In the genomic region with DNA sequence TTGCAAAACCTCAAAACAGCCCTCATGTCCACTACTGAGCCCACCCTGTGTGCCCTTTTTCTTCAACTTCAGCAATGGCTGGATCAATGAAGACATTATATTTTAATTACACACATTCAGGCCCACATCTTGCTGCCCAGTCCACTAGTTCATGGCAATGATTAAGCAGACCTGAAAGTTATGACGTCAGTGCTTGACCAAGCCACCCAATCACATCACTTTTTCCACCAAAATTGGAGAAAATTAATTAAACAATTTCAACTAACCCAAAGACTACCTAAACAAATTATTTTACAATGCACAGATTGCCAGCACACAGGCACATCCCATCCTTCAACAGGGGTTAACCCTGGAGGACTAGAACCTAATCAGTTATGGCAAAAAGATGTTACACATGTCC, we compare ENCODE assay signal across 29 cellular contexts.
DNase-seq lines count a peak whose midpoint lies in the region; ATAC-seq, FAIRE-seq and TF ChIP-seq lines count a peak whose summit lies in the region.
"Had no signal": no experiment of that assay in that cellular context is flagged by ENCODE, and none has a peak within 500 bp of the region (broad histone marks: within the 10 kb centered on the region; RNA-seq: fewer than 3 reads in every experiment).

No MANE protein-coding gene starts in this region.

- intact Hi-C loops in HepG2 (cut with micrococcal nuclease; ENCODE audit: unreplicated experiment), result no loop called here
- intact Hi-C loops in right lobe of liver (cut with DNase I), result no loop called here

- ATAC-seq in HepG2 (no peak), right lobe of liver (no peak)
- ATAC-seq: A549; CD8-positive, alpha-beta T cell had no signal

- no peaks in the 10 kb centered on the region for H3K9me3 ChIP-seq in HepG2 (ENCODE audit: low read length)
- H3K9me3 ChIP-seq in right lobe of liver, result no peaks in the 10 kb centered on the region
- H3K9me3 ChIP-seq: A549; BE2C; BLaER1; BLaER1 treated with 17β-estradiol and CSF1 and Interleukin-3, amounts not matched to agents 10 nM and 100 nM; Caco-2 had no signal

- 0% methylated on average over 1 of the region's 1 CpG for WGBS in HepG2 (ENCODE audit: low lambda C conversion rate)
- WGBS in right lobe of liver (ENCODE audit: insufficient coverage, low coverage, low lambda C conversion rate, missing lambda C conversion rate), result no CpG with 5 or more reads among the region's 1 CpG

- H3K27me3 ChIP-seq in HepG2 (ENCODE audit: control insufficient read depth in 1 of 2, insufficient read depth in 2 of 2, low read length in 2 of 2) (no peaks in the 10 kb centered on the region), right lobe of liver (no peaks in the 10 kb centered on the region)
- H3K27me3 ChIP-seq: BE2C; BLaER1; BLaER1 treated with 17β-estradiol and CSF1 and Interleukin-3, amounts not matched to agents 10 nM and 100 nM had no signal

- no peak overlapping the region for H2AFZ ChIP-seq in HepG2 (ENCODE audit: low read length)

- H3K36me3 ChIP-seq in HepG2 (replicated peaks in 1 of 2; ENCODE audit: control insufficient read depth in 1 of 2, insufficient read depth in 2 of 2, low read length in 2 of 2) (no peaks in the 10 kb centered on the region), right lobe of liver (no peaks in the 10 kb centered on the region)
- H3K36me3 ChIP-seq: BE2C; BLaER1; BLaER1 treated with 17β-estradiol and CSF1 and Interleukin-3, amounts not matched to agents 10 nM and 100 nM had no signal

- no peak overlapping the region for H3K4me2 ChIP-seq in HepG2 (ENCODE audit: low read depth, low read length)
- H3K4me2 ChIP-seq: A549; BLaER1; BLaER1 treated with 17β-estradiol and CSF1 and Interleukin-3, amounts not matched to agents 10 nM and 100 nM had no signal

- H3K4me1 ChIP-seq in HepG2 (ENCODE audit: insufficient read depth, low read length) (no peaks in the 10 kb centered on the region), right lobe of liver (no peaks in the 10 kb centered on the region)
- H3K4me1 ChIP-seq: A549; BE2C; BLaER1; BLaER1 treated with 17β-estradiol and CSF1 and Interleukin-3, amounts not matched to agents 10 nM and 100 nM; Caco-2 had no signal

- DNase-seq in HepG2 (ENCODE audit: low spot score), result no peak
- DNase-seq in right lobe of liver, result no peak
- DNase-seq: 8988T; ACHN; AML-193; BE2C; C1 segment of cervical spinal cord; Caco-2; Calu3; CD4-positive, alpha-beta memory T cell; CD4-positive, alpha-beta T cell; CD4-positive, CD25-positive, alpha-beta regulatory T cell; CD8-positive, alpha-beta memory T cell; CD8-positive, alpha-beta T cell; COR-L47; DMS 273 treated with DMSO at 0.1 percent for 48 hours; DMS153; DMS53; DMS79; DMS79 treated with DMSO at 0.1 percent for 48 hours; DND-41; EL had no signal

- CTCF ChIA-PET in HepG2 (lab: Yijun Ruan, JAX; ENCODE audit: low intra/inter-chr PET ratio, low total read pairs), result no interaction called here

- TF ChIP-seq POLR2A in HepG2 (IDR thresholded peaks at IDR 0.05; ENCODE audit: insufficient read depth in 1 of 2, low read depth in 2 of 2, low read length in 2 of 2) (no peak), right lobe of liver (IDR thresholded peaks at IDR 0.05) (no peak)

- POLR2A ChIA-PET in HepG2 (lab: Yijun Ruan, JAX), result no interaction called here

- TF ChIP-seq RAD21 in HepG2 (CRISPR knock-in tag; IDR thresholded peaks at IDR 0.05), result no peak

- no peak for TF ChIP-seq CTCF in HepG2 (CRISPR knock-in tag; IDR thresholded peaks at IDR 0.05)
- TF ChIP-seq CTCF in right lobe of liver (IDR thresholded peaks at IDR 0.05), result no peak

- H3K4me3 ChIP-seq in HepG2 (replicated peaks in 1 of 3; ENCODE audit: insufficient read depth in 1 of 3, low read depth in 2 of 3, low read length in 3 of 3) (no peak overlapping the region), right lobe of liver (no peak overlapping the region)
- H3K4me3 ChIP-seq: A549; BLaER1; BLaER1 treated with 17β-estradiol and CSF1 and Interleukin-3, amounts not matched to agents 10 nM and 100 nM had no signal

- in situ Hi-C loops in HepG2 (cut with HindIII; ENCODE audit: extremely low pct_ligation_motif_present, low pct_unique_long_range_greater_than_20kb), result no loop called here

- no peaks in the 10 kb centered on the region for H3K79me2 ChIP-seq in HepG2 (ENCODE audit: insufficient read depth, low read length)

- no peak for FAIRE-seq in HepG2 (lab: Jason Lieb, UNC)
- FAIRE-seq: A204.1, A549, D721Med had no signal

- H4K20me1 ChIP-seq in HepG2 (ENCODE audit: insufficient read depth, low read length), result no peaks in the 10 kb centered on the region
- H4K20me1 ChIP-seq: BLaER1; BLaER1 treated with 17β-estradiol and CSF1 and Interleukin-3, amounts not matched to agents 10 nM and 100 nM had no signal

- no peak for TF ChIP-seq EP300 in HepG2 (IDR thresholded peaks at IDR 0.05; ENCODE audit: low read depth in 2 of 2, low read length in 2 of 2)
- no peak for TF ChIP-seq EP300 in HepG2 (CRISPR knock-in tag; IDR thresholded peaks at IDR 0.05; ENCODE audit: borderline replicate concordance)

- H3K9ac ChIP-seq in HepG2 (ENCODE audit: insufficient read depth, low read depth, low read length), result no peak overlapping the region
- H3K9ac ChIP-seq: BLaER1; BLaER1 treated with 17β-estradiol and CSF1 and Interleukin-3, amounts not matched to agents 10 nM and 100 nM had no signal

- BruUV-seq in HepG2 (replicated peaks; lab: Mats Ljungman, UMichigan), result no TSS peak

- H3K27ac ChIP-seq in HepG2 (ENCODE audit: extremely low read length, insufficient read depth, low read length), result no peak overlapping the region
- no peak overlapping the region for H3K27ac ChIP-seq in right lobe of liver
- H3K27ac ChIP-seq: 22Rv1; A549; BLaER1; BLaER1 treated with 17β-estradiol and CSF1 and Interleukin-3, amounts not matched to agents 10 nM and 100 nM; C4-2B had no signal

TF ChIP-seq in HepG2, 621 proteins besides CTCF, POLR2A, EP300 and RAD21:
- TF ChIP-seq KLF15 (CRISPR knock-in tag; IDR thresholded peaks at IDR 0.05; ENCODE audit: borderline replicate concordance), result no peak
- TF ChIP-seq CREB1 (IDR thresholded peaks at IDR 0.05), result peak; percentile 80
- no peak for TF ChIP-seq CREB1 (CRISPR knock-in tag; IDR thresholded peaks at IDR 0.05)
- TF ChIP-seq, protein P1, sequence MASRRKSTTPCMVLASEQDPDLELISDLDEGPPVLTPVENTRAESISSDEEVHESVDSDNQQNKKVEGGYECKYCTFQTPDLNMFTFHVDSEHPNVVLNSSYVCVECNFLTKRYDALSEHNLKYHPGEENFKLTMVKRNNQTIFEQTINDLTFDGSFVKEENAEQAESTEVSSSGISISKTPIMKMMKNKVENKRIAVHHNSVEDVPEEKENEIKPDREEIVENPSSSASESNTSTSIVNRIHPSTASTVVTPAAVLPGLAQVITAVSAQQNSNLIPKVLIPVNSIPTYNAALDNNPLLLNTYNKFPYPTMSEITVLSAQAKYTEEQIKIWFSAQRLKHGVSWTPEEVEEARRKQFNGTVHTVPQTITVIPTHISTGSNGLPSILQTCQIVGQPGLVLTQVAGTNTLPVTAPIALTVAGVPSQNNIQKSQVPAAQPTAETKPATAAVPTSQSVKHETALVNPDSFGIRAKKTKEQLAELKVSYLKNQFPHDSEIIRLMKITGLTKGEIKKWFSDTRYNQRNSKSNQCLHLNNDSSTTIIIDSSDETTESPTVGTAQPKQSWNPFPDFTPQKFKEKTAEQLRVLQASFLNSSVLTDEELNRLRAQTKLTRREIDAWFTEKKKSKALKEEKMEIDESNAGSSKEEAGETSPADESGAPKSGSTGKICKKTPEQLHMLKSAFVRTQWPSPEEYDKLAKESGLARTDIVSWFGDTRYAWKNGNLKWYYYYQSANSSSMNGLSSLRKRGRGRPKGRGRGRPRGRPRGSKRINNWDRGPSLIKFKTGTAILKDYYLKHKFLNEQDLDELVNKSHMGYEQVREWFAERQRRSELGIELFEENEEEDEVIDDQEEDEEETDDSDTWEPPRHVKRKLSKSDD (CRISPR knock-in tag; IDR thresholded peaks at IDR 0.05; ENCODE audit: low read depth), result no peak
- TF ChIP-seq ZNF354B (CRISPR knock-in tag; IDR thresholded peaks at IDR 0.05), result no peak
- TF ChIP-seq ZNF674 (CRISPR knock-in tag; IDR thresholded peaks at IDR 0.05; ENCODE audit: low read depth), result no peak
- no peak for TF ChIP-seq ZNF563 (CRISPR knock-in tag; IDR thresholded peaks at IDR 0.05)
- peak; percentile 79 for TF ChIP-seq ATF7 (IDR thresholded peaks at IDR 0.05)
- TF ChIP-seq ATF7 (CRISPR knock-in tag; IDR thresholded peaks at IDR 0.05), result no peak
- no peak for TF ChIP-seq ZFP41 (CRISPR knock-in tag; IDR thresholded peaks at IDR 0.05; ENCODE audit: borderline replicate concordance)
- TF ChIP-seq, protein P2, sequence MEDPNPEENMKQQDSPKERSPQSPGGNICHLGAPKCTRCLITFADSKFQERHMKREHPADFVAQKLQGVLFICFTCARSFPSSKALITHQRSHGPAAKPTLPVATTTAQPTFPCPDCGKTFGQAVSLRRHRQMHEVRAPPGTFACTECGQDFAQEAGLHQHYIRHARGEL (CRISPR knock-in tag; IDR thresholded peaks at IDR 0.05), result no peak
